In the genomic region with DNA sequence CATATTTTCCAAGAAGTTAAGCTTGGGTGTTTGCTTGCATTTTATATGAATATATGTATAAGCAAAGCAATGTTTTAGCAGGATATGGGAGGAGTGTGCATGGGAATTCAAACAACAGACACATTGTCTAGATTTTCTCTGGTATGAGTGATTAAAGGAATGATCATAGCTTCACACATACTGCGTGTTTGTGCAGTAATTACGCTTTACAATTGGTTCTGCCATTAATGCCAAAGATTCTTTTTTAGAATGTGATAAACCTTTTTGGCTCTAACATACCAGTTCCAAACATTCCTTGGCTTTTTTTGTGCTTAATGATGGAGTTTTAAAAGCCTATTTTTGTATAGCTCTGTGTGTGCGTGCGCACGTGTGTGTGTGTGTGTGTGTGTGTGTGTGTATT, we compare ENCODE assay signal across 14 cellular contexts. TPM values are rescaled to one million over a fixed set of nuclear protein-coding genes. Genes with fewer than 3 reads are reported as not detected.
DNase-seq lines count a peak whose midpoint lies in the region; ATAC-seq, FAIRE-seq and TF ChIP-seq lines count a peak whose summit lies in the region.
"Had no signal": no experiment of that assay in that cellular context is flagged by ENCODE, and none has a peak within 500 bp of the region (broad histone marks: within the 10 kb centered on the region; RNA-seq: fewer than 3 reads in every experiment).

No MANE protein-coding gene starts in this region.

- H3K9me3 ChIP-seq in keratinocyte (ENCODE audit: control insufficient read depth, low read depth, low read length) (peaks cover 2% of the 10 kb centered on the region), thoracic aorta (no peaks in the 10 kb centered on the region)

- H3K9me1 ChIP-seq in keratinocyte (ENCODE audit: control insufficient read depth, extremely low read depth, insufficient read depth, low read length): no peaks in the 10 kb centered on the region

- TF ChIP-seq CTCF in keratinocyte (optimal IDR thresholded peaks at IDR 0.05 in 1 of 3, IDR thresholded peaks at IDR 0.05 in 1 of 3, conservative IDR thresholded peaks at IDR 0.05 in 1 of 3; ENCODE audit: extremely low read depth in 1 of 3, insufficient read depth in 2 of 3, low read length in 3 of 3): no peak
- TF ChIP-seq CTCF in thoracic aorta (IDR thresholded peaks at IDR 0.05): no peak

- peak overlapping the region; percentile 21 for H2AFZ ChIP-seq in keratinocyte (ENCODE audit: control insufficient read depth, low read length)

- ATAC-seq in thoracic aorta (ENCODE audit: insufficient number of reproducible peaks, low FRiP score, low read depth) (no peak), HG03196 (IDR thresholded peaks at IDR 0.05; ENCODE audit: unreplicated experiment) (no peak), GM18505 (IDR thresholded peaks at IDR 0.05; ENCODE audit: unreplicated experiment) (no peak)
- ATAC-seq: CD8-positive, alpha-beta T cell had no signal

- no peak overlapping the region for H3K4me3 ChIP-seq in keratinocyte (ENCODE audit: control insufficient read depth in 2 of 3, extremely low read depth in 1 of 3, insufficient read depth in 2 of 3, low read depth in 1 of 3, low read length in 3 of 3)
- H3K4me3 ChIP-seq in thoracic aorta: peak overlapping the region; percentile 13
- H3K4me3 ChIP-seq: HAP-1 had no signal

- TF ChIP-seq POLR2A in GM18505 (IDR thresholded peaks at IDR 0.05; ENCODE audit: borderline replicate concordance, extremely low read depth, insufficient read depth, insufficient read length): no peak
- TF ChIP-seq POLR2A in GM12892 (IDR thresholded peaks at IDR 0.05; ENCODE audit: low read depth, low read length): no peak

- no peak overlapping the region for H3K4me2 ChIP-seq in keratinocyte (ENCODE audit: control insufficient read depth, extremely low read depth, insufficient read depth, low read depth, low read length)

- no peak overlapping the region for H3K27ac ChIP-seq in keratinocyte (ENCODE audit: control insufficient read depth, insufficient read depth, low read length)
- H3K27ac ChIP-seq in thoracic aorta: no peak overlapping the region

- no peak overlapping the region for H3K9ac ChIP-seq in keratinocyte (ENCODE audit: control insufficient read depth, extremely low read depth, insufficient read depth, low read length)

- H4K20me1 ChIP-seq in keratinocyte (ENCODE audit: control insufficient read depth, extremely low read depth, insufficient read depth, low read length): no peaks in the 10 kb centered on the region

- DNase-seq in COLO829 (ENCODE audit: low spot score): peak; percentile 58
- DNase-seq in astrocyte of the hippocampus (ENCODE audit: low read depth, low spot score): peak; percentile 42
- DNase-seq in keratinocyte (ENCODE audit: low read depth, low spot score): no peak
- DNase-seq in thoracic aorta (ENCODE audit: low spot score): no peak
- DNase-seq in GM12892 (ENCODE audit: insufficient read length): no peak
- DNase-seq: Caco-2; CD8-positive, alpha-beta T cell; DND-41; GF-D8 had no signal

- H3K36me3 ChIP-seq in keratinocyte (ENCODE audit: control insufficient read depth in 2 of 2, extremely low read depth in 1 of 2, insufficient read depth in 2 of 2, low read length in 2 of 2) (peaks cover 0 to 1% of the 10 kb centered on the region in 2 experiments), thoracic aorta (no peaks in the 10 kb centered on the region)
- H3K36me3 ChIP-seq: HAP-1 had no signal

- H3K79me2 ChIP-seq in keratinocyte (ENCODE audit: control insufficient read depth, insufficient read depth, low read length): no peaks in the 10 kb centered on the region

- FAIRE-seq in keratinocyte (lab: Jason Lieb, UNC) (no peak), GM12892 (lab: Jason Lieb, UNC) (no peak)
- FAIRE-seq: A204.1, H1 had no signal

- dilution Hi-C loops in keratinocyte (cut with MboI; ENCODE audit: extremely low pct_ligation_motif_present, low sequenced_read_pairs): no loop called here

- H3K27me3 ChIP-seq in keratinocyte (ENCODE audit: control insufficient read depth, extremely low read depth, insufficient read depth, low read length) (no peaks in the 10 kb centered on the region), thoracic aorta (replicated peaks; ENCODE audit: insufficient read depth) (no peaks in the 10 kb centered on the region)

- H3K4me1 ChIP-seq in keratinocyte (ENCODE audit: control insufficient read depth, extremely low read depth, insufficient read depth, low read length) (no peaks in the 10 kb centered on the region), thoracic aorta (ENCODE audit: control insufficient read depth in 1 of 2, low read depth in 2 of 2) (peaks cover 3 to 20% of the 10 kb centered on the region in 2 donors)
- H3K4me1 ChIP-seq: HAP-1 had no signal

RNA-seq across cellular contexts. Expression of a gene that starts 54.0 kb away (rescaled TPM):
- polyA plus RNA-seq in keratinocyte: 1.6 to 4.2 TPM (median 3.1 TPM) in 3 replicates
- polyA plus RNA-seq in keratinocyte (2011; ENCODE audit: low read depth): 3.5 TPM
- polyA plus RNA-seq in keratinocyte (2011; cell fraction: cytosol; rRNA removed): 1.8 and 2.1 TPM in 2 replicates
- 1.8 and 2.0 TPM in 2 replicates for polyA plus RNA-seq in keratinocyte (2011; cell fraction: nucleus; rRNA removed)
- 2.7 and 5.8 TPM in 2 replicates for polyA plus RNA-seq in keratinocyte (2012; ENCODE audit: low replicate concordance)
- 0.59 to 2.1 TPM (median 0.66 TPM) in 3 replicates for polyA minus RNA-seq in keratinocyte
- polyA minus RNA-seq in keratinocyte (2011; cell fraction: cytosol; rRNA and poly(A)+ RNA removed): 1.2 TPM
- 3.0 and 7.3 TPM in 2 replicates for polyA minus RNA-seq in keratinocyte (2011; cell fraction: nucleus; rRNA and poly(A)+ RNA removed)
- 1 to 10 TPM; 1.5 to 2.3 TPM for total RNA-seq in thoracic aorta
- 18.9 TPM for polyA plus RNA-seq in GM12892 (2012; ENCODE audit: missing spikeins)

Comparison
In these comparisons a context has a peak if more than half of its experiments do, and no peak if none do; other contexts are left out.
1. DNase-seq: peak in COLO829 (single experiment) and astrocyte of the hippocampus (single experiment); none in keratinocyte (single experiment), thoracic aorta (single experiment) and GM12892 (single experiment).